15 cellular contexts compared by ENCODE assay signal in genomic region chr2:96733931-96734330, GRCh38. TPM values are rescaled to one million over a fixed set of nuclear protein-coding genes. Genes with fewer than 3 reads are reported as not detected.
DNase-seq lines count a peak whose midpoint lies in the region; ATAC-seq and TF ChIP-seq lines count a peak whose summit lies in the region.
"Had no signal": no experiment of that assay in that cellular context is flagged by ENCODE, and none has a peak within 500 bp of the region (broad histone marks: within the 10 kb centered on the region; RNA-seq: fewer than 3 reads in every experiment).

No MANE protein-coding gene starts in this region.

- no peak overlapping the region for H3K27ac Mint-ChIP-seq in activated CD4-positive, alpha-beta T cell treated with anti-CD3 and anti-CD28 coated beads for 36 hours
- peak overlapping the region; percentile 45 for H3K27ac Mint-ChIP-seq in stimulated activated effector memory CD8-positive, alpha-beta T cell treated with anti-CD3 and anti-CD28 coated beads, Interleukin-12 subunit alpha, Interleukin-12 subunit beta, amount 100 ng/mL, for 72 hours
- H3K27ac Mint-ChIP-seq: CD8-positive, alpha-beta T cell had no signal

- H3K27me3 Mint-ChIP-seq in activated CD4-positive, alpha-beta T cell treated with anti-CD3 and anti-CD28 coated beads for 36 hours, result no peaks in the 10 kb centered on the region

- peak; percentile 47 for ATAC-seq in activated CD4-positive, alpha-beta T cell treated with anti-CD3 and anti-CD28 coated beads for 36 hours
- no peak for ATAC-seq in stimulated activated effector memory CD8-positive, alpha-beta T cell treated with anti-CD3 and anti-CD28 coated beads, Interleukin-12 subunit alpha, Interleukin-12 subunit beta, amount 100 ng/mL, for 72 hours
- ATAC-seq in GM21529 (IDR thresholded peaks at IDR 0.05; ENCODE audit: unreplicated experiment), result no peak
- ATAC-seq: CD8-positive, alpha-beta T cell; HepG2 had no signal

- intact Hi-C loops in activated CD4-positive, alpha-beta T cell treated with anti-CD3 and anti-CD28 coated beads for 36 hours (cut with DNase I, micrococcal nuclease), result no loop called here

- CTCF ChIA-PET in activated CD4-positive, alpha-beta T cell treated with anti-CD3 and anti-CD28 coated beads for 36 hours (lab: Charles Lee), result interaction anchor here (1.4 kb wide), 1 partner anchor 67 kb away, joined by 3 read pairs; no protein-coding TSS in a partner anchor

- POLR2A ChIA-PET in activated CD4-positive, alpha-beta T cell treated with anti-CD3 and anti-CD28 coated beads for 36 hours (lab: Charles Lee), result no interaction called here

- DNase-seq in activated CD4-positive, alpha-beta T cell treated with anti-CD3 and anti-CD28 coated beads for 36 hours, result no peak
- no peak for DNase-seq in activated CD4-positive, alpha-beta T cell treated with anti-CD3 and anti-CD28 coated beads, Interleukin-2, amount 50 U/mL, for 48 hours
- DNase-seq in amniotic epithelial cell (ENCODE audit: low read depth), result peak; percentile 59
- peak; percentile 4 for DNase-seq in fibroblast of mammary gland (ENCODE audit: low read depth)
- DNase-seq in stimulated activated effector memory CD8-positive, alpha-beta T cell treated with anti-CD3 and anti-CD28 coated beads, Interleukin-12 subunit alpha, Interleukin-12 subunit beta, amount 100 ng/mL, for 72 hours (ENCODE audit: low spot score in 2 of 2), result no peak
- no peak for DNase-seq in stimulated activated CD4-positive, alpha-beta T cell treated with anti-CD3 and anti-CD28 coated beads, Interleukin-4, amount 100 ng/mL, for 4 hours
- DNase-seq: CD8-positive, alpha-beta T cell; COR-L47; DMS153; DND-41; GDM1 had no signal

- H3K4me3 ChIP-seq in fibroblast of mammary gland (ENCODE audit: control insufficient read depth, low read depth, low read length), result no peak overlapping the region
- H3K4me3 ChIP-seq: HAP-1 had no signal

- H3K36me3 Mint-ChIP-seq in activated CD4-positive, alpha-beta T cell treated with anti-CD3 and anti-CD28 coated beads for 36 hours (ENCODE audit: low read depth), result peaks cover 37% of the 10 kb centered on the region
- H3K36me3 Mint-ChIP-seq in stimulated activated effector memory CD8-positive, alpha-beta T cell treated with anti-CD3 and anti-CD28 coated beads, Interleukin-12 subunit alpha, Interleukin-12 subunit beta, amount 100 ng/mL, for 72 hours, result peaks cover 83% of the 10 kb centered on the region

- H3K9me3 Mint-ChIP-seq in activated CD4-positive, alpha-beta T cell treated with anti-CD3 and anti-CD28 coated beads for 36 hours (ENCODE audit: low read depth), result no peaks in the 10 kb centered on the region
- H3K9me3 Mint-ChIP-seq in stimulated activated effector memory CD8-positive, alpha-beta T cell treated with anti-CD3 and anti-CD28 coated beads, Interleukin-12 subunit alpha, Interleukin-12 subunit beta, amount 100 ng/mL, for 72 hours, result no peaks in the 10 kb centered on the region
- H3K9me3 Mint-ChIP-seq: CD14-positive monocyte; CD8-positive, alpha-beta T cell had no signal

- H3K4me3 Mint-ChIP-seq in activated CD4-positive, alpha-beta T cell treated with anti-CD3 and anti-CD28 coated beads for 36 hours, result no peak overlapping the region
- H3K4me3 Mint-ChIP-seq in stimulated activated effector memory CD8-positive, alpha-beta T cell treated with anti-CD3 and anti-CD28 coated beads, Interleukin-12 subunit alpha, Interleukin-12 subunit beta, amount 100 ng/mL, for 72 hours, result no peak overlapping the region
- H3K4me3 Mint-ChIP-seq: CD14-positive monocyte; CD8-positive, alpha-beta T cell had no signal

- H3K4me1 Mint-ChIP-seq in activated CD4-positive, alpha-beta T cell treated with anti-CD3 and anti-CD28 coated beads for 36 hours, result peaks cover 24% of the 10 kb centered on the region
- peaks cover 30% of the 10 kb centered on the region for H3K4me1 Mint-ChIP-seq in stimulated activated effector memory CD8-positive, alpha-beta T cell treated with anti-CD3 and anti-CD28 coated beads, Interleukin-12 subunit alpha, Interleukin-12 subunit beta, amount 100 ng/mL, for 72 hours

- no peak for TF ChIP-seq CTCF in fibroblast of mammary gland (conservative IDR thresholded peaks at IDR 0.05; ENCODE audit: control insufficient read depth, insufficient read depth, low read depth, low read length)

RNA-seq across cellular contexts. Expression of gene LMAN2L, which starts 5.9 kb away (rescaled TPM):
- 1 to 10 TPM; 4.8 to 5.7 TPM for total RNA-seq in activated CD4-positive, alpha-beta T cell treated with anti-CD3 and anti-CD28 coated beads for 36 hours

RNA-seq across cellular contexts. Expression of gene CNNM4, which starts 26.8 kb away (rescaled TPM):
- total RNA-seq in activated CD4-positive, alpha-beta T cell treated with anti-CD3 and anti-CD28 coated beads for 36 hours, result 10 to 100 TPM in 1 of 2 experiments, 1 to 10 TPM in 1; 7.1 to 11.3 TPM

Comparison
In these comparisons a context has a peak if more than half of its experiments do, and no peak if none do; other contexts are left out.
1. DNase-seq: peak in amniotic epithelial cell (single experiment) and fibroblast of mammary gland (single experiment); none in activated CD4-positive, alpha-beta T cell treated with anti-CD3 and anti-CD28 coated beads for 36 hours (single experiment), activated CD4-positive, alpha-beta T cell treated with anti-CD3 and anti-CD28 coated beads, Interleukin-2, amount 50 U/mL, for 48 hours (0 of 2), stimulated activated effector memory CD8-positive, alpha-beta T cell treated with anti-CD3 and anti-CD28 coated beads, Interleukin-12 subunit alpha, Interleukin-12 subunit beta, amount 100 ng/mL, for 72 hours (0 of 2) and stimulated activated CD4-positive, alpha-beta T cell treated with anti-CD3 and anti-CD28 coated beads, Interleukin-4, amount 100 ng/mL, for 4 hours (0 of 2).